Comparison of ENCODE assay signal across 2 cellular contexts in the genomic region with DNA sequence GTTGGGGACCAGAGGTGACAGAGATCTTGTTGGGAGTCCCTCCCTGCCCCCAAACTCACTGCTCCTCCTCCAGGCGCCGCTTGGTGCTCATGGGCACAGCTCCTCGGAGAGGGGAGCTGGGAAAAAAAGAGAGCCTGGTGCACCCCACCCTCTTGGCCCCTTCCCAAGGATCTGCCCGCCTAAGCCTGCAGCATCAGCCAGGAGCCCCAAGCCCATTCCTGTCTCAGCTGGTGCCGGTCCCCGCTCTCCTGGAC.
TF ChIP-seq lines count a peak whose summit lies in the region.

No MANE protein-coding gene starts in this region.

TF ChIP-seq in A549, 52 proteins besides CTCF, POLR2A, EP300 and RAD21 (continues in another document):
- TF ChIP-seq MYC (IDR thresholded peaks at IDR 0.05; ENCODE audit: borderline replicate concordance, low read length) (no peak), FOXS1 (CRISPR knock-in tag; IDR thresholded peaks at IDR 0.05) (no peak), ZNF302 (CRISPR knock-in tag; IDR thresholded peaks at IDR 0.05) (no peak), SMC3 (IDR thresholded peaks at IDR 0.05) (no peak), ZC3H11A (IDR thresholded peaks at IDR 0.05) (no peak), CHD2 (IDR thresholded peaks at IDR 0.05; ENCODE audit: low read length, partially characterized antibody) (no peak), ESRRA (IDR thresholded peaks at IDR 0.05; ENCODE audit: borderline replicate concordance, low read length) (no peak), HOXA7 (CRISPR knock-in tag; IDR thresholded peaks at IDR 0.05) (0 out of 2 replicates have a peak, but pooled peaks have one; percentile 73), SREBF2 (IDR thresholded peaks at IDR 0.05) (no peak), NFE2L2 (conservative IDR thresholded peaks at IDR 0.05; ENCODE audit: low read length) (no peak), NR3C1 (IDR thresholded peaks at IDR 0.05) (no peak), EHF (CRISPR knock-in tag; IDR thresholded peaks at IDR 0.05) (no peak), NPAS2 (CRISPR knock-in tag; IDR thresholded peaks at IDR 0.05; ENCODE audit: borderline replicate concordance) (no peak), ZFP36 (IDR thresholded peaks at IDR 0.05; ENCODE audit: borderline replicate concordance, partially characterized antibody) (peak; percentile 1), RARB (CRISPR knock-in tag; IDR thresholded peaks at IDR 0.05) (no peak; the same call in 1 of the 2 replicates), KDM5A (IDR thresholded peaks at IDR 0.05) (no peak)
- TF ChIP-seq, protein P1, sequence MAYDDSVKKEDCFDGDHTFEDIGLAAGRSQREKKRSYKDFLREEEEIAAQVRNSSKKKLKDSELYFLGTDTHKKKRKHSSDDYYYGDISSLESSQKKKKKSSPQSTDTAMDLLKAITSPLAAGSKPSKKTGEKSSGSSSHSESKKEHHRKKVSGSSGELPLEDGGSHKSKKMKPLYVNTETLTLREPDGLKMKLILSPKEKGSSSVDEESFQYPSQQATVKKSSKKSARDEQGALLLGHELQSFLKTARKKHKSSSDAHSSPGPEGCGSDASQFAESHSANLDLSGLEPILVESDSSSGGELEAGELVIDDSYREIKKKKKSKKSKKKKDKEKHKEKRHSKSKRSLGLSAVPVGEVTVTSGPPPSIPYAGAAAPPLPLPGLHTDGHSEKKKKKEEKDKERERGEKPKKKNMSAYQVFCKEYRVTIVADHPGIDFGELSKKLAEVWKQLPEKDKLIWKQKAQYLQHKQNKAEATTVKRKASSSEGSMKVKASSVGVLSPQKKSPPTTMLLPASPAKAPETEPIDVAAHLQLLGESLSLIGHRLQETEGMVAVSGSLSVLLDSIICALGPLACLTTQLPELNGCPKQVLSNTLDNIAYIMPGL (CRISPR knock-in tag; IDR thresholded peaks at IDR 0.05; ENCODE audit: borderline replicate concordance): no peak
- TF ChIP-seq, protein P2, sequence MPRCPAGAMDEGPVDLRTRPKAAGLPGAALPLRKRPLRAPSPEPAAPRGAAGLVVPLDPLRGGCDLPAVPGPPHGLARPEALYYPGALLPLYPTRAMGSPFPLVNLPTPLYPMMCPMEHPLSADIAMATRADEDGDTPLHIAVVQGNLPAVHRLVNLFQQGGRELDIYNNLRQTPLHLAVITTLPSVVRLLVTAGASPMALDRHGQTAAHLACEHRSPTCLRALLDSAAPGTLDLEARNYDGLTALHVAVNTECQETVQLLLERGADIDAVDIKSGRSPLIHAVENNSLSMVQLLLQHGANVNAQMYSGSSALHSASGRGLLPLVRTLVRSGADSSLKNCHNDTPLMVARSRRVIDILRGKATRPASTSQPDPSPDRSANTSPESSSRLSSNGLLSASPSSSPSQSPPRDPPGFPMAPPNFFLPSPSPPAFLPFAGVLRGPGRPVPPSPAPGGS (IDR thresholded peaks at IDR 0.05): no peak; the same call in 2 of the 3 replicates
- TF ChIP-seq, protein P3, sequence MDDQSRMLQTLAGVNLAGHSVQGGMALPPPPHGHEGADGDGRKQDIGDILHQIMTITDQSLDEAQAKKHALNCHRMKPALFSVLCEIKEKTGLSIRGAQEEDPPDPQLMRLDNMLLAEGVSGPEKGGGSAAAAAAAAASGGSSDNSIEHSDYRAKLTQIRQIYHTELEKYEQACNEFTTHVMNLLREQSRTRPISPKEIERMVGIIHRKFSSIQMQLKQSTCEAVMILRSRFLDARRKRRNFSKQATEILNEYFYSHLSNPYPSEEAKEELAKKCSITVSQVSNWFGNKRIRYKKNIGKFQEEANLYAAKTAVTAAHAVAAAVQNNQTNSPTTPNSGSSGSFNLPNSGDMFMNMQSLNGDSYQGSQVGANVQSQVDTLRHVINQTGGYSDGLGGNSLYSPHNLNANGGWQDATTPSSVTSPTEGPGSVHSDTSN (IDR thresholded peaks at IDR 0.05): peak; percentile 83
- TF ChIP-seq, protein P4, sequence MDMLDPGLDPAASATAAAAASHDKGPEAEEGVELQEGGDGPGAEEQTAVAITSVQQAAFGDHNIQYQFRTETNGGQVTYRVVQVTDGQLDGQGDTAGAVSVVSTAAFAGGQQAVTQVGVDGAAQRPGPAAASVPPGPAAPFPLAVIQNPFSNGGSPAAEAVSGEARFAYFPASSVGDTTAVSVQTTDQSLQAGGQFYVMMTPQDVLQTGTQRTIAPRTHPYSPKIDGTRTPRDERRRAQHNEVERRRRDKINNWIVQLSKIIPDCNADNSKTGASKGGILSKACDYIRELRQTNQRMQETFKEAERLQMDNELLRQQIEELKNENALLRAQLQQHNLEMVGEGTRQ (IDR thresholded peaks at IDR 0.05): no peak
- TF ChIP-seq, protein P5, sequence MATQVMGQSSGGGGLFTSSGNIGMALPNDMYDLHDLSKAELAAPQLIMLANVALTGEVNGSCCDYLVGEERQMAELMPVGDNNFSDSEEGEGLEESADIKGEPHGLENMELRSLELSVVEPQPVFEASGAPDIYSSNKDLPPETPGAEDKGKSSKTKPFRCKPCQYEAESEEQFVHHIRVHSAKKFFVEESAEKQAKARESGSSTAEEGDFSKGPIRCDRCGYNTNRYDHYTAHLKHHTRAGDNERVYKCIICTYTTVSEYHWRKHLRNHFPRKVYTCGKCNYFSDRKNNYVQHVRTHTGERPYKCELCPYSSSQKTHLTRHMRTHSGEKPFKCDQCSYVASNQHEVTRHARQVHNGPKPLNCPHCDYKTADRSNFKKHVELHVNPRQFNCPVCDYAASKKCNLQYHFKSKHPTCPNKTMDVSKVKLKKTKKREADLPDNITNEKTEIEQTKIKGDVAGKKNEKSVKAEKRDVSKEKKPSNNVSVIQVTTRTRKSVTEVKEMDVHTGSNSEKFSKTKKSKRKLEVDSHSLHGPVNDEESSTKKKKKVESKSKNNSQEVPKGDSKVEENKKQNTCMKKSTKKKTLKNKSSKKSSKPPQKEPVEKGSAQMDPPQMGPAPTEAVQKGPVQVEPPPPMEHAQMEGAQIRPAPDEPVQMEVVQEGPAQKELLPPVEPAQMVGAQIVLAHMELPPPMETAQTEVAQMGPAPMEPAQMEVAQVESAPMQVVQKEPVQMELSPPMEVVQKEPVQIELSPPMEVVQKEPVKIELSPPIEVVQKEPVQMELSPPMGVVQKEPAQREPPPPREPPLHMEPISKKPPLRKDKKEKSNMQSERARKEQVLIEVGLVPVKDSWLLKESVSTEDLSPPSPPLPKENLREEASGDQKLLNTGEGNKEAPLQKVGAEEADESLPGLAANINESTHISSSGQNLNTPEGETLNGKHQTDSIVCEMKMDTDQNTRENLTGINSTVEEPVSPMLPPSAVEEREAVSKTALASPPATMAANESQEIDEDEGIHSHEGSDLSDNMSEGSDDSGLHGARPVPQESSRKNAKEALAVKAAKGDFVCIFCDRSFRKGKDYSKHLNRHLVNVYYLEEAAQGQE (IDR thresholded peaks at IDR 0.05): 0 out of 2 replicates have a peak, but pooled peaks have one; percentile 1
- TF ChIP-seq, protein P6, sequence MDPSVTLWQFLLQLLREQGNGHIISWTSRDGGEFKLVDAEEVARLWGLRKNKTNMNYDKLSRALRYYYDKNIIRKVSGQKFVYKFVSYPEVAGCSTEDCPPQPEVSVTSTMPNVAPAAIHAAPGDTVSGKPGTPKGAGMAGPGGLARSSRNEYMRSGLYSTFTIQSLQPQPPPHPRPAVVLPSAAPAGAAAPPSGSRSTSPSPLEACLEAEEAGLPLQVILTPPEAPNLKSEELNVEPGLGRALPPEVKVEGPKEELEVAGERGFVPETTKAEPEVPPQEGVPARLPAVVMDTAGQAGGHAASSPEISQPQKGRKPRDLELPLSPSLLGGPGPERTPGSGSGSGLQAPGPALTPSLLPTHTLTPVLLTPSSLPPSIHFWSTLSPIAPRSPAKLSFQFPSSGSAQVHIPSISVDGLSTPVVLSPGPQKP (IDR thresholded peaks at IDR 0.05; ENCODE audit: low read depth, low read length): no peak

TF ChIP-seq in SK-N-SH, 30 proteins besides CTCF, POLR2A, EP300 and RAD21:
- TF ChIP-seq TAF1 (IDR thresholded peaks at IDR 0.05; ENCODE audit: borderline replicate concordance, low read depth, low read length): peak; percentile 25; the same call in 1 of the 2 replicates
- TF ChIP-seq POLR2AphosphoS5 (IDR thresholded peaks at IDR 0.05; ENCODE audit: low read depth, low read length): no peak; the same call in 1 of the 2 replicates
- TF ChIP-seq NFIC (IDR thresholded peaks at IDR 0.05; ENCODE audit: borderline replicate concordance): no peak
- peak; percentile 5; the same call in 1 of the 2 replicates for TF ChIP-seq ELF1 (IDR thresholded peaks at IDR 0.05)
